Comparison of ENCODE assay signal across 14 cellular contexts in the genomic region with DNA sequence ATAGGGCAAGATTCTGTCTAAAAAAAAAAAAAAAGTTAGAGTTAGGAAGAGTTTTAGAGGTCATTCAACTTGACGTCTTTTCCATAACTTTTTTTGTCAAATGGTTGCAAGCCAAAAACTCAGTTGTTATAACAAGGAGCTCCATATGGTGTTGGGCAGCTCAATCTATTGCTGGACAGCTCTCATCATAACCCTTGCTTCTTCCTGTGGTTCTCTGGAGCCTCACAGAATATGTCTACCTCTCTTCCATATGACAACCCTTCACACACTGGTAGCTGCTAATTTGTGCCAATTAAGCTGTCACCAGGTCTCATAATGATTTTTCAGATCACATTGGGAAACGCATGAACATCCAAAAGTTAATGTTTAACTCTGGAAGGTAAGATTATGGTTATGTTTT. TPM values are rescaled to one million over a fixed set of nuclear protein-coding genes. Genes with fewer than 3 reads are reported as not detected.
DNase-seq lines count a peak whose midpoint lies in the region; ATAC-seq, FAIRE-seq and TF ChIP-seq lines count a peak whose summit lies in the region.
"Had no signal": no experiment of that assay in that cellular context is flagged by ENCODE, and none has a peak within 500 bp of the region (broad histone marks: within the 10 kb centered on the region; RNA-seq: fewer than 3 reads in every experiment).

No MANE protein-coding gene starts in this region.

- intact Hi-C loops in HepG2 (cut with micrococcal nuclease; ENCODE audit: unreplicated experiment) (no loop called here), PC-9 (cut with micrococcal nuclease; ENCODE audit: unreplicated experiment) (no loop called here)

- no peak overlapping the region for H3K9ac ChIP-seq in HepG2 (ENCODE audit: insufficient read depth, low read depth, low read length)
- H3K9ac ChIP-seq: BLaER1 had no signal

- peaks cover 6% of the 10 kb centered on the region; the same call in 1 of the 2 replicates for H3F3A ChIP-seq in PC-9 (ENCODE audit: insufficient read depth, low read depth)

- H3K4me3 ChIP-seq in HEK293 (ENCODE audit: low read depth, low read length) (no peak overlapping the region), HepG2 (replicated peaks in 1 of 3; ENCODE audit: insufficient read depth in 1 of 3, low read depth in 2 of 3, low read length in 3 of 3) (no peak overlapping the region), PC-9 (no peak overlapping the region)
- H3K4me3 ChIP-seq: BLaER1 had no signal

- peak; percentile 14 for DNase-seq in amniotic epithelial cell (ENCODE audit: low read depth)
- DNase-seq in HepG2 (ENCODE audit: low spot score): no peak
- no peak for DNase-seq in T1000 (lab: John Stamatoyannopoulos, UW)
- no peak for DNase-seq in occipital lobe (lab: John Stamatoyannopoulos, UW)
- no peak for DNase-seq in activated CD4-positive, alpha-beta T cell treated with anti-CD3 and anti-CD28 coated beads, Interleukin-2, amount 50 U/mL, for 48 hours
- DNase-seq in PC-9: no peak
- DNase-seq: Caco-2; CD8-positive, alpha-beta memory T cell; DND-41; GDM1; IMR-90 had no signal

- POLR2A ChIA-PET in HEK293 (lab: Yijun Ruan, JAX) (no interaction called here), HepG2 (lab: Yijun Ruan, JAX) (interaction anchor here (1.2 to 1.4 kb wide), 2 partner anchors 10 to 59 kb away, joined by 3 read pairs; partner anchors contain the start of gene LRIG2), PC-9 (lab: Charles Lee; ENCODE audit: unreplicated experiment) (no interaction called here)

- H3K9me3 ChIP-seq in HEK293 (ENCODE audit: control insufficient read depth, insufficient read depth, low read depth, low read length) (no peaks in the 10 kb centered on the region), HepG2 (ENCODE audit: low read length) (no peaks in the 10 kb centered on the region), PC-9 (ENCODE audit: insufficient read depth, low read depth) (no peaks in the 10 kb centered on the region)
- H3K9me3 ChIP-seq: BLaER1, Caco-2 had no signal

- CTCF ChIA-PET in HEK293 (lab: Yijun Ruan, JAX) (no interaction called here), HepG2 (lab: Yijun Ruan, JAX; ENCODE audit: low intra/inter-chr PET ratio, low total read pairs) (no interaction called here), PC-9 (lab: Charles Lee) (no interaction called here)

- H3K79me2 ChIP-seq in HepG2 (ENCODE audit: insufficient read depth, low read length) (no peaks in the 10 kb centered on the region), PC-9 (ENCODE audit: low read depth) (no peaks in the 10 kb centered on the region)

- no peak for ATAC-seq in HepG2

- no peak for TF ChIP-seq EP300 in HepG2 (IDR thresholded peaks at IDR 0.05; ENCODE audit: low read depth in 2 of 2, low read length in 2 of 2)
- TF ChIP-seq EP300 in HepG2 (CRISPR knock-in tag; IDR thresholded peaks at IDR 0.05; ENCODE audit: borderline replicate concordance): no peak

- WGBS in HepG2 (ENCODE audit: low lambda C conversion rate): 77% methylated on average over 2 of the region's 2 CpGs

- H3K4me2 ChIP-seq in HepG2 (ENCODE audit: low read depth, low read length) (no peak overlapping the region), PC-9 (no peak overlapping the region)
- H3K4me2 ChIP-seq: BLaER1 had no signal

- BruUV-seq in HepG2 (replicated peaks; lab: Mats Ljungman, UMichigan) (no TSS peak), PC-9 (replicated peaks; lab: Mats Ljungman, UMichigan) (no TSS peak)

- H2AFZ ChIP-seq in HepG2 (ENCODE audit: low read length): no peak overlapping the region
- H2AFZ ChIP-seq in PC-9: no peak overlapping the region

- H3K36me3 ChIP-seq in HEK293 (ENCODE audit: control insufficient read depth in 2 of 2, insufficient read depth in 1 of 2, low read length in 2 of 2): peaks cover 0 to 4% of the 10 kb centered on the region in 2 experiments; a peak in 1 of 3 replicates
- H3K36me3 ChIP-seq in HepG2 (replicated peaks in 1 of 2; ENCODE audit: control insufficient read depth in 1 of 2, insufficient read depth in 2 of 2, low read length in 2 of 2): no peaks in the 10 kb centered on the region
- no peaks in the 10 kb centered on the region for H3K36me3 ChIP-seq in PC-9 (ENCODE audit: low read depth)

- no peak for FAIRE-seq in HepG2 (lab: Jason Lieb, UNC)
- FAIRE-seq: H54 had no signal

- TF ChIP-seq POLR2A in HepG2 (IDR thresholded peaks at IDR 0.05; ENCODE audit: insufficient read depth in 1 of 2, low read depth in 2 of 2, low read length in 2 of 2): no peak

- no peaks in the 10 kb centered on the region for H3K9me2 ChIP-seq in PC-9 (ENCODE audit: insufficient read depth)

- no peaks in the 10 kb centered on the region for H3K4me1 ChIP-seq in HEK293 (ENCODE audit: control insufficient read depth, insufficient read depth, low read length)
- H3K4me1 ChIP-seq in HepG2 (ENCODE audit: insufficient read depth, low read length): peaks cover 28% of the 10 kb centered on the region
- peaks cover 2% of the 10 kb centered on the region; the same call in 1 of the 2 replicates for H3K4me1 ChIP-seq in PC-9 (replicated peaks; ENCODE audit: insufficient read depth)
- H3K4me1 ChIP-seq: BLaER1 had no signal

- TF ChIP-seq RAD21 in HepG2 (CRISPR knock-in tag; IDR thresholded peaks at IDR 0.05): no peak

- in situ Hi-C loops in HepG2 (cut with HindIII; ENCODE audit: extremely low pct_ligation_motif_present, low pct_unique_long_range_greater_than_20kb): no loop called here

- H3K27ac ChIP-seq in HEK293 (ENCODE audit: extremely low read depth, low read depth, low read length) (no peak overlapping the region), HepG2 (ENCODE audit: extremely low read length, insufficient read depth, low read length) (no peak overlapping the region), PC-9 (no peak overlapping the region)
- H3K27ac ChIP-seq: BLaER1 had no signal

- H4K20me1 ChIP-seq in HepG2 (ENCODE audit: insufficient read depth, low read length): no peaks in the 10 kb centered on the region
- no peaks in the 10 kb centered on the region for H4K20me1 ChIP-seq in PC-9 (ENCODE audit: insufficient read depth)
- H4K20me1 ChIP-seq: BLaER1 had no signal

- TF ChIP-seq CTCF in HEK293 (tag by site-specific recombination; IDR thresholded peaks at IDR 0.05): no peak
- TF ChIP-seq CTCF in HepG2 (CRISPR knock-in tag; IDR thresholded peaks at IDR 0.05): no peak
- TF ChIP-seq CTCF in PC-9 (conservative IDR thresholded peaks at IDR 0.05): no peak

- H3K27me3 ChIP-seq in HepG2 (ENCODE audit: control insufficient read depth in 1 of 2, insufficient read depth in 2 of 2, low read length in 2 of 2) (no peaks in the 10 kb centered on the region), PC-9 (ENCODE audit: insufficient read depth, low read depth) (no peaks in the 10 kb centered on the region)
- H3K27me3 ChIP-seq: BLaER1 had no signal

TF ChIP-seq in HepG2, 621 proteins besides CTCF, POLR2A, EP300 and RAD21 (continues in another document):
- no peak for TF ChIP-seq U2AF1 (optimal IDR thresholded peaks at IDR 0.05; ENCODE audit: low read depth, low read length)

RNA-seq across cellular contexts. Expression of gene SLC16A1, which starts 57.8 kb away (rescaled TPM):
- total RNA-seq in HepG2 (2016; rRNA removed; fragmentation: Illumina TruSeq; extraction: Trizol) (67.0 and 106 TPM in 2 replicates), occipital lobe (82.2 TPM), PC-9 (2021) (52.9 and 74.6 TPM in 2 replicates)
- 5.3 and 6.0 TPM in 2 replicates for total RNA-seq in HepG2 (2016; cell fraction: cytosol; rRNA removed; fragmentation: Illumina TruSeq; extraction: Trizol; ENCODE audit: low read depth)
- 65.8 and 105 TPM in 2 replicates for total RNA-seq in HepG2 (2016; cell fraction: insoluble cytoplasmic fraction; rRNA removed; fragmentation: Illumina TruSeq; extraction: Trizol)
- 15.3 and 18.4 TPM in 2 replicates for total RNA-seq in HepG2 (2016; cell fraction: membrane; rRNA removed; fragmentation: Illumina TruSeq; extraction: Trizol)
- total RNA-seq in HepG2 (2016; cell fraction: nucleus; rRNA removed; fragmentation: Illumina TruSeq; extraction: Trizol): 102 and 125 TPM in 2 replicates
- polyA plus RNA-seq in HepG2 (2011; rRNA removed): 135 and 142 TPM in 2 replicates
- 110 and 155 TPM in 2 replicates for polyA plus RNA-seq in HepG2 (2011; cell fraction: cytosol; rRNA removed)
- 50.4 and 50.5 TPM in 2 replicates for polyA plus RNA-seq in HepG2 (2011; cell fraction: nucleus; rRNA removed)
- 134 and 147 TPM in 2 replicates for polyA plus RNA-seq in HepG2 (2012)
- 3.0 and 3.3 TPM in 2 replicates for polyA plus RNA-seq in HepG2 (2016; cell fraction: cytosol; fragmentation: Illumina TruSeq; extraction: Trizol; ENCODE audit: low read depth)
- 49.1 and 53.6 TPM in 2 replicates for polyA plus RNA-seq in HepG2 (2016; cell fraction: insoluble cytoplasmic fraction; fragmentation: Illumina TruSeq; extraction: Trizol; ENCODE audit: low read depth)
- polyA plus RNA-seq in HepG2 (2016; cell fraction: membrane; fragmentation: Illumina TruSeq; extraction: Trizol; ENCODE audit: low read depth): 8.1 and 9.3 TPM in 2 replicates
- 109 and 119 TPM in 2 replicates for polyA plus RNA-seq in HepG2 (2016; cell fraction: nucleus; fragmentation: Illumina TruSeq; extraction: Trizol; ENCODE audit: insufficient read depth, low read depth)
- 467 and 535 TPM in 2 replicates for polyA minus RNA-seq in HepG2 (2011; rRNA and poly(A)+ RNA removed; ENCODE audit: low replicate concordance)
- 185 and 199 TPM in 2 replicates for polyA minus RNA-seq in HepG2 (2011; cell fraction: cytosol; rRNA and poly(A)+ RNA removed)
- polyA minus RNA-seq in HepG2 (2011; cell fraction: nucleus; rRNA and poly(A)+ RNA removed): 108 and 115 TPM in 2 replicates

RNA-seq across cellular contexts. Expression of gene LRIG2, which starts 59.2 kb away (rescaled TPM):
- 3.3 and 8.1 TPM in 2 replicates for total RNA-seq in HepG2 (2016; rRNA removed; fragmentation: Illumina TruSeq; extraction: Trizol)
- 3.3 and 3.6 TPM in 2 replicates for total RNA-seq in HepG2 (2016; cell fraction: cytosol; rRNA removed; fragmentation: Illumina TruSeq; extraction: Trizol; ENCODE audit: low read depth)
- 4.1 and 7.4 TPM in 2 replicates for total RNA-seq in HepG2 (2016; cell fraction: insoluble cytoplasmic fraction; rRNA removed; fragmentation: Illumina TruSeq; extraction: Trizol)
- 3.8 and 4.3 TPM in 2 replicates for total RNA-seq in HepG2 (2016; cell fraction: membrane; rRNA removed; fragmentation: Illumina TruSeq; extraction: Trizol)
- 13.3 and 14.4 TPM in 2 replicates for total RNA-seq in HepG2 (2016; cell fraction: nucleus; rRNA removed; fragmentation: Illumina TruSeq; extraction: Trizol)
- polyA plus RNA-seq in HepG2 (2011; rRNA removed): 12.2 and 14.2 TPM in 2 replicates
- 6.7 and 8.7 TPM in 2 replicates for polyA plus RNA-seq in HepG2 (2011; cell fraction: cytosol; rRNA removed)
- polyA plus RNA-seq in HepG2 (2011; cell fraction: nucleus; rRNA removed): 16.4 and 16.6 TPM in 2 replicates
- 6.2 and 6.8 TPM in 2 replicates for polyA plus RNA-seq in HepG2 (2012)
- polyA plus RNA-seq in HepG2 (2016; cell fraction: cytosol; fragmentation: Illumina TruSeq; extraction: Trizol; ENCODE audit: low read depth): 0.43 and 0.47 TPM in 2 replicates
- 1.8 and 2.6 TPM in 2 replicates for polyA plus RNA-seq in HepG2 (2016; cell fraction: insoluble cytoplasmic fraction; fragmentation: Illumina TruSeq; extraction: Trizol; ENCODE audit: low read depth)
- polyA plus RNA-seq in HepG2 (2016; cell fraction: membrane; fragmentation: Illumina TruSeq; extraction: Trizol; ENCODE audit: low read depth): 0.72 and 0.82 TPM in 2 replicates
- polyA plus RNA-seq in HepG2 (2016; cell fraction: nucleus; fragmentation: Illumina TruSeq; extraction: Trizol; ENCODE audit: insufficient read depth, low read depth): 18.2 and 20.6 TPM in 2 replicates
- polyA minus RNA-seq in HepG2 (2011; rRNA and poly(A)+ RNA removed; ENCODE audit: low replicate concordance): 21.0 and 29.4 TPM in 2 replicates
- 9.3 and 12.0 TPM in 2 replicates for polyA minus RNA-seq in HepG2 (2011; cell fraction: cytosol; rRNA and poly(A)+ RNA removed)
- 31.7 and 34.6 TPM in 2 replicates for polyA minus RNA-seq in HepG2 (2011; cell fraction: nucleus; rRNA and poly(A)+ RNA removed)
- 36.5 TPM for total RNA-seq in occipital lobe
- 9.4 and 10.6 TPM in 2 replicates for total RNA-seq in PC-9 (2021)

Comparison
In these comparisons a context has a peak if more than half of its experiments do, and no peak if none do; other contexts are left out.
1. Of the 63 proteins assayed by ChIP-seq in both HepG2 and HEK293: peak only in HepG2: none; only in HEK293: none; in both: REST; in neither: 62.